Comparison of ENCODE assay signal across 8 cellular contexts in the genomic region with DNA sequence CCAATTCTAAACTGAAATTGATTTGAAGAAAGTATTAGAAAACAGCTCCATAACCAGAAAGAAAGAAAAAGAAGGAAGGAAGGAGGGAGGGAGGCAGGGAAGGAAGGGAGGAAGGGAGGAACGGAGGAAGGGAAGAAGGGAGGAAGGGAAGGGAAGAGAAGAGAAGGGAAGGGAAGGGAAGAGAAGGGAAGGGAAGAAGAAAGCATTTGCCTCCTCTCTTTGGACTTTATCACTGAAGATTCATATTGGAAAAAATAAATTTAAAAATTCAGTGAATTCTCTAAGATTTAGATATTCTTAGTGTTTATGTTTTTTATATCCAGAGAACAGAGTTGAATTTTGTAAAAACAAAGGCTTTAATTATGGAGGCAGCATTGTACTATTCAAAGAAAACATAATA.
"Had no signal": no experiment of that assay in that cellular context is flagged by ENCODE, and none has a peak within 500 bp of the region (broad histone marks: within the 10 kb centered on the region; RNA-seq: fewer than 3 reads in every experiment).

No MANE protein-coding gene starts in this region.

- H3K9ac ChIP-seq: GM23248, KMS-11 had no signal

- ATAC-seq: HCT116 had no signal

- H2AFZ ChIP-seq: GM23248 had no signal

- H3K4me1 ChIP-seq: HAP-1 had no signal

- FAIRE-seq: HTR-8/SVneo had no signal

- H3K4me3 ChIP-seq: GM23248, HAP-1 had no signal

- H3K27ac Mint-ChIP-seq: IgD-negative memory B cell had no signal

- H3K27ac ChIP-seq: GM23248, KMS-11 had no signal

- DNase-seq: GM23248, H7, KBM-7 had no signal

- H3K27me3 Mint-ChIP-seq: IgD-negative memory B cell had no signal

- H3K4me3 Mint-ChIP-seq: IgD-negative memory B cell had no signal

- H3K36me3 ChIP-seq: HAP-1 had no signal

- H3K4me2 ChIP-seq: KMS-11 had no signal

- H3K9me3 ChIP-seq: HAP-1 had no signal

- H3K4me1 Mint-ChIP-seq: IgD-negative memory B cell had no signal
